Comparison of ENCODE assay signal across 8 cellular contexts in the genomic region with DNA sequence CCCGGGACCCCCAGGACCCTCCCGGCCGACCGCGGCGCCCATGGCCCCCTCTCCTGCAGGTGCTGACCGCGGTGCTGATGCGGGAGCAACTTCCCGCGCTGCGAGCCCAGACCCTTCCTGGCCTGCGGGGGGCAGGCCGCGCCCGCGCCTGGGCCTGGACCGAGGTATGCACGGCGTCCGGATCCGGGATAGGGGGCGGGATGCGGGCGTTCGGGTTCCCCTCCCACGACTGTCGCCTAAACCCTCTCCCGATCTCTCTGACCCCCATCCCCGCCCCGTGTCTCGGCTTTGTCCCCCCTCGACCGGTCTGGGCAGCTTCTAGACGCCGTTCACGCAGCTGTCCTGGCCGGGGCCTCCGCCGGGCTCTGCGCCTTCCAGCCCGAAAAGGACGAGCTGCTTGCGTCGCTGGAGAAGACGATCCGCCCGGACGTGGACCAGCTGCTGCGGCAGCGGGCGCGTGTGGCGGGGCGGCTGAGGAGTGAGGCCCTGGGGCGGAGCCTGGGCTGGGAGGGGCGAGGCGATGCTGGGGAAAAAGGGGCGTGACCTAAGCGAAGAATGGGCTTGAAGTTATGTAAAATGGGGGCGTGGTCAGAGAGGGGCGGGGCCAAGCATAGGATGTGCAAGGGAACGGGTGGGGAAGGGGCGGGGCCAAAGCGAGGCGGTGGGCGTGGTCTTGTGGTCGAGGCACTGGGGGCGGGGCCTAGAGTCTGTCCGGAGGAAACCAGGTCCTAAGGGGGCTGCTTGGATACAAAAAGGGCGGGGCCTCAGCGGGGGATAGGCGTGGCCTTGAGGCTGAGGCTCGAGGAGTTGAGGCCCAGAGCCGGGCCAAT. TPM values are rescaled to one million over a fixed set of nuclear protein-coding genes. Genes with fewer than 3 reads are reported as not detected.
DNase-seq lines count a peak whose midpoint lies in the region; ATAC-seq and TF ChIP-seq lines count a peak whose summit lies in the region.

No MANE protein-coding gene starts in this region.

- H3K9ac ChIP-seq in BLaER1 (peak overlapping the region; percentile 80), neuronal stem cell (ENCODE audit: low read depth, low read length, poor library complexity) (peak overlapping the region; percentile 76)

- H3K27ac ChIP-seq in BLaER1 (peak overlapping the region; percentile 79), gastroesophageal sphincter (peak overlapping the region in 3 of 4 donors; percentile 60 to 77 (median 71)), neuronal stem cell (replicated peaks; ENCODE audit: low read length) (no peak overlapping the region), stomach (peak overlapping the region; percentile 52 to 76 (median 62))

- H2BK15ac ChIP-seq in neuronal stem cell (ENCODE audit: low read length), result no peak overlapping the region

- peak; percentile 96 for DNase-seq in NB4 (ENCODE audit: low read depth)
- DNase-seq in SK-MEL-5 (ENCODE audit: low read depth, low spot score), result peak; percentile 95
- DNase-seq in activated naive CD4-positive, alpha-beta T cell treated with Interleukin-2 at 50 U/mL for 16 hours, result peak; percentile 95
- peak; percentile 95 for DNase-seq in neuronal stem cell (ENCODE audit: low spot score)
- peak; percentile 90 for DNase-seq in stomach

- peak overlapping the region; percentile 80 for H2BK5ac ChIP-seq in neuronal stem cell (ENCODE audit: low read length)

- H2BK120ac ChIP-seq in neuronal stem cell (ENCODE audit: low read depth, low read length), result no peak overlapping the region

- peaks cover 70% of the 10 kb centered on the region for H3K4me1 ChIP-seq in BLaER1
- H3K4me1 ChIP-seq in gastroesophageal sphincter, result peaks cover 3 to 18% (median 8%) of the 10 kb centered on the region in 3 donors
- H3K4me1 ChIP-seq in neuronal stem cell (ENCODE audit: control insufficient read depth in 2 of 2, insufficient read depth in 1 of 2, low read depth in 1 of 2, low read length in 2 of 2), result peaks cover 0 to 5% of the 10 kb centered on the region in 2 donors
- H3K4me1 ChIP-seq in stomach, result peaks cover 12 to 18% (median 15%) of the 10 kb centered on the region in 4 donors

- H3K9me3 ChIP-seq in BLaER1 (no peaks in the 10 kb centered on the region), gastroesophageal sphincter (no peaks in the 10 kb centered on the region), neuronal stem cell (replicated peaks in 1 of 2; ENCODE audit: control insufficient read depth in 2 of 2, insufficient read depth in 1 of 2, low read depth in 1 of 2, low read length in 2 of 2) (peaks cover under 1 to 1% of the 10 kb centered on the region in 2 donors), stomach (no peaks in the 10 kb centered on the region)

- TF ChIP-seq EP300 in gastroesophageal sphincter (IDR thresholded peaks at IDR 0.05) (no peak), stomach (IDR thresholded peaks at IDR 0.05) (no peak)

- no peak overlapping the region for H2BK12ac ChIP-seq in neuronal stem cell (ENCODE audit: low read length)

- TF ChIP-seq CTCF in NB4 (IDR thresholded peaks at IDR 0.05; ENCODE audit: low read depth, low read length) (no peak), gastroesophageal sphincter (IDR thresholded peaks at IDR 0.05) (peak in 3 of 4 experiments; percentile 34 to 78 (median 54)), stomach (IDR thresholded peaks at IDR 0.05) (peak in 2 of 7 experiments; percentile 14 to 39)

- H3K27me3 ChIP-seq in BLaER1 (no peaks in the 10 kb centered on the region), gastroesophageal sphincter (no peaks in the 10 kb centered on the region), neuronal stem cell (ENCODE audit: control insufficient read depth in 3 of 3, insufficient read depth in 3 of 3, low read depth in 1 of 3, low read length in 3 of 3) (peaks cover 0 to 7% (median 0%) of the 10 kb centered on the region in 3 experiments), stomach (peaks cover 0 to 3% (median 0%) of the 10 kb centered on the region in 3 donors)

- peak overlapping the region; percentile 61 for H3K23ac ChIP-seq in neuronal stem cell (ENCODE audit: low read depth, low read length, poor library complexity)

- peaks cover 28% of the 10 kb centered on the region; the same call in 1 of the 2 replicates for H4K20me1 ChIP-seq in BLaER1

- H2AFZ ChIP-seq in neuronal stem cell (ENCODE audit: low read length), result peak overlapping the region; percentile 93

- TF ChIP-seq POLR2A in NB4 (IDR thresholded peaks at IDR 0.05; ENCODE audit: extremely low read depth, insufficient read length), result peak; percentile 53
- TF ChIP-seq POLR2A in gastroesophageal sphincter (IDR thresholded peaks at IDR 0.05), result peak in 1 of 2 donors; percentile 28
- TF ChIP-seq POLR2A in stomach (IDR thresholded peaks at IDR 0.05), result no peak

- H4K91ac ChIP-seq in neuronal stem cell (ENCODE audit: low read depth, low read length, poor library complexity), result no peak overlapping the region

- H2AK5ac ChIP-seq in neuronal stem cell (ENCODE audit: low read depth, low read length), result no peak overlapping the region

- in situ Hi-C loops in SK-MEL-5 (cut with HindIII; ENCODE audit: low pct_unique_long_range_greater_than_20kb, low sequenced_read_pairs), result no loop called here

- intact Hi-C loops in stomach (cut with DNase I; ENCODE audit: low total_unique reads), result no loop called here

- H3K36me3 ChIP-seq in BLaER1 (peaks cover 61% of the 10 kb centered on the region), gastroesophageal sphincter (no peaks in the 10 kb centered on the region), neuronal stem cell (replicated peaks in 1 of 2; ENCODE audit: control insufficient read depth in 2 of 2, insufficient read depth in 2 of 2, low read length in 2 of 2) (no peaks in the 10 kb centered on the region), stomach (no peaks in the 10 kb centered on the region)

- H3K79me1 ChIP-seq in neuronal stem cell (ENCODE audit: low read depth, low read length), result no peaks in the 10 kb centered on the region

- H3K4me3 ChIP-seq in BLaER1 (peak overlapping the region; percentile 72), NB4 (ENCODE audit: low read depth, low read length) (peak overlapping the region; percentile 42), gastroesophageal sphincter (peak overlapping the region; percentile 21 to 59), neuronal stem cell (ENCODE audit: low read length in 2 of 2) (peak overlapping the region; percentile 57 to 79), stomach (peak overlapping the region; percentile 46 to 63 (median 51))

- WGBS in gastroesophageal sphincter (ENCODE audit: low coverage in 1 of 2), 2 donors, result 1% methylated on average over 10 to 28 of the region's 75 CpGs
- no CpG with 5 or more reads among the region's 75 CpGs for WGBS in neuronal stem cell (ENCODE audit: extremely low coverage in 2 of 2, insufficient read length in 2 of 2, insufficient replicate concordance in 1 of 2), 2 donors
- WGBS in stomach, 5 donors, result 1 to 2% (median 1%) methylated on average over 19 to 75 of the region's 75 CpGs

- ATAC-seq in GM21723 (IDR thresholded peaks at IDR 0.05; ENCODE audit: unreplicated experiment), result peak; percentile 72
- ATAC-seq in gastroesophageal sphincter, result peak; percentile 90

- H3K14ac ChIP-seq in neuronal stem cell (ENCODE audit: low read length), result no peak overlapping the region

- H3K4me2 ChIP-seq in BLaER1 (peak overlapping the region; percentile 94), neuronal stem cell (ENCODE audit: insufficient read depth, low read length, poor library complexity, severe bottlenecking) (peak overlapping the region; percentile 97)

- H4K8ac ChIP-seq in neuronal stem cell (ENCODE audit: low read depth, low read length), result no peak overlapping the region

- H3K18ac ChIP-seq in neuronal stem cell (ENCODE audit: low read length), result peak overlapping the region; percentile 88

- H3K4ac ChIP-seq in neuronal stem cell (ENCODE audit: low read length), result no peak overlapping the region

RNA-seq across cellular contexts. Expression of a gene that starts 15.9 kb away (rescaled TPM):
- total RNA-seq in SK-MEL-5 (2014; rRNA removed; shearing (Covaris generic)), result 85.1 and 86.6 TPM in 2 replicates
- polyA plus RNA-seq in SK-MEL-5 (2015; cell fraction: cytosol; rRNA removed), result 230 and 279 TPM in 2 replicates
- 106 and 124 TPM in 2 replicates for polyA plus RNA-seq in SK-MEL-5 (2015; cell fraction: nucleus; rRNA removed)
- total RNA-seq in gastroesophageal sphincter (10 to 100 TPM; 54.7 to 78.9 (median 61.2) TPM), stomach (100 to 1,000 TPM in 1 of 5 donors, 10 to 100 TPM in 4; 29.6 to 273 (median 43.6) TPM)
- 51.5 TPM for polyA plus RNA-seq in neuronal stem cell (2013, experiment 1 of 2)
- polyA plus RNA-seq in neuronal stem cell (2013, experiment 2 of 2), result 51.9 TPM
- 10 to 100 TPM; 15.1 to 36.3 (median 18.0) TPM for polyA plus RNA-seq in stomach

RNA-seq across cellular contexts. Expression of a gene that starts 28.1 kb away (rescaled TPM):
- 58.6 and 59.2 TPM in 2 replicates for total RNA-seq in SK-MEL-5 (2014; rRNA removed; shearing (Covaris generic))
- 117 and 173 TPM in 2 replicates for polyA plus RNA-seq in SK-MEL-5 (2015; cell fraction: cytosol; rRNA removed)
- polyA plus RNA-seq in SK-MEL-5 (2015; cell fraction: nucleus; rRNA removed), result 57.2 and 80.3 TPM in 2 replicates
- total RNA-seq in gastroesophageal sphincter, result 10 to 100 TPM; 35.0 to 48.7 (median 39.9) TPM
- 109 TPM for polyA plus RNA-seq in neuronal stem cell (2013, experiment 1 of 2)
- 106 TPM for polyA plus RNA-seq in neuronal stem cell (2013, experiment 2 of 2)
- total RNA-seq in stomach, result 100 to 1,000 TPM in 1 of 5 donors, 10 to 100 TPM in 3, 1 to 10 TPM in 1; 2.9 to 258 (median 32.9) TPM
- 100 to 1,000 TPM in 2 of 3 donors, 10 to 100 TPM in 1; 85.0 to 120 (median 114) TPM for polyA plus RNA-seq in stomach
